Comparison of ENCODE assay signal across 9 cellular contexts in genomic region chr1:193537266-193538003, GRCh38.
DNase-seq lines count a peak whose midpoint lies in the region; ATAC-seq and TF ChIP-seq lines count a peak whose summit lies in the region.
"Had no signal": no experiment of that assay in that cellular context is flagged by ENCODE, and none has a peak within 500 bp of the region (broad histone marks: within the 10 kb centered on the region; RNA-seq: fewer than 3 reads in every experiment).

No MANE protein-coding gene starts in this region.

- H3K4me3 ChIP-seq in BLaER1 = no peak overlapping the region
- H3K4me3 ChIP-seq in dorsolateral prefrontal cortex = no peak overlapping the region

- no peaks in the 10 kb centered on the region for H3K36me3 ChIP-seq in BLaER1

- no peak overlapping the region for H3K27ac ChIP-seq in BLaER1
- H3K27ac ChIP-seq in dorsolateral prefrontal cortex = no peak overlapping the region
- H3K27ac ChIP-seq: C4-2B had no signal

- H3K9ac ChIP-seq in BLaER1 = no peak overlapping the region

- H4K20me1 ChIP-seq in BLaER1 = no peaks in the 10 kb centered on the region

- H3K27me3 ChIP-seq in BLaER1 (no peaks in the 10 kb centered on the region), dorsolateral prefrontal cortex (no peaks in the 10 kb centered on the region)

- ATAC-seq in GM19468 (IDR thresholded peaks at IDR 0.05; ENCODE audit: extremely low read depth, unreplicated experiment) = peak; percentile 79
- ATAC-seq in HG03565 (IDR thresholded peaks at IDR 0.05; ENCODE audit: unreplicated experiment) = peak; percentile 83

- DNase-seq in activated T-cell treated with anti-CD3 and anti-CD28 coated beads for 4 hours (peak; percentile 55), SK-N-DZ (ENCODE audit: low spot score) (no peak), NCI-H1105 treated with DMSO at 0.1 percent for 48 hours (lab: John Stamatoyannopoulos, UW) (no peak), dorsolateral prefrontal cortex (no peak)
- DNase-seq in stimulated activated CD4-positive, alpha-beta T cell treated with anti-CD3 and anti-CD28 coated beads, Interleukin-4, amount 100 ng/mL, for 4 hours = peak; percentile 44 to 69

- peaks cover 19% of the 10 kb centered on the region for H3K4me1 ChIP-seq in BLaER1

- peak overlapping the region; percentile 22; the same call in 1 of the 2 replicates for H3K4me2 ChIP-seq in BLaER1

- H3K9me3 ChIP-seq in BLaER1 = no peaks in the 10 kb centered on the region

- TF ChIP-seq CTCF in dorsolateral prefrontal cortex (IDR thresholded peaks at IDR 0.05 in 54 of 56, conservative IDR thresholded peaks at IDR 0.05 in 2 of 56; ENCODE audit: low read depth in 1 of 56, partially characterized antibody in 56 of 56) = no peak

- intact Hi-C loops in dorsolateral prefrontal cortex (cut with DNase I) = no loop called here

Comparison
In these comparisons a context has a peak if more than half of its experiments do, and no peak if none do; other contexts are left out.
1. DNase-seq: peak in activated T-cell treated with anti-CD3 and anti-CD28 coated beads for 4 hours (single experiment) and stimulated activated CD4-positive, alpha-beta T cell treated with anti-CD3 and anti-CD28 coated beads, Interleukin-4, amount 100 ng/mL, for 4 hours (2 of 2); none in SK-N-DZ (single experiment), NCI-H1105 treated with DMSO at 0.1 percent for 48 hours (single experiment) and dorsolateral prefrontal cortex (0 of 10).